9 cellular contexts compared by ENCODE assay signal in genomic region chr1:16895241-16895601, GRCh38. TPM values are rescaled to one million over a fixed set of nuclear protein-coding genes. Genes with fewer than 3 reads are reported as not detected.
DNase-seq lines count a peak whose midpoint lies in the region; ATAC-seq and TF ChIP-seq lines count a peak whose summit lies in the region.
"Not testable (repeated sequence)": the region's sequence is repeated elsewhere in the genome, so short reads cannot be mapped to it uniquely, and the experiment has no call there.
"Had no signal": no experiment of that assay in that cellular context is flagged by ENCODE, and none has a peak within 500 bp of the region (broad histone marks: within the 10 kb centered on the region; RNA-seq: fewer than 3 reads in every experiment).

No MANE protein-coding gene starts in this region.

- 0% methylated on average over 5 of the region's 6 CpGs for WGBS in right lobe of liver (ENCODE audit: insufficient coverage, low coverage, low lambda C conversion rate, missing lambda C conversion rate)

- peaks cover 15% of the 10 kb centered on the region for H3K27me3 ChIP-seq in MM.1S (replicated peaks; ENCODE audit: insufficient read depth, low read length)
- not testable (repeated sequence) for H3K27me3 ChIP-seq in WERI-Rb-1 (ENCODE audit: insufficient read depth, low read depth, severe bottlenecking); right lobe of liver; rectal smooth muscle tissue (ENCODE audit: control insufficient read depth, insufficient read depth, low read length); uterus

- not testable (repeated sequence) for H3K9me2 ChIP-seq in MM.1S (replicated peaks; ENCODE audit: insufficient read depth, low read length)

- H3F3A ChIP-seq in MM.1S (ENCODE audit: insufficient read depth, low read length), result peaks cover 13% of the 10 kb centered on the region

- peak overlapping the region; percentile 57; the same call in 1 of the 2 replicates for H3K4me2 ChIP-seq in MM.1S (ENCODE audit: low read depth, low read length)

- H3K4me3 ChIP-seq in MM.1S (ENCODE audit: low read length), result peak overlapping the region; percentile 57
- H3K4me3 ChIP-seq in WERI-Rb-1 (ENCODE audit: low read depth, low read length), result peak overlapping the region; percentile 48
- H3K4me3 ChIP-seq in astrocyte of the spinal cord (ENCODE audit: low read depth, low read length), result peak overlapping the region; percentile 46
- peak overlapping the region; percentile 49 for H3K4me3 ChIP-seq in epithelial cell of proximal tubule (ENCODE audit: low read depth, low read length)
- H3K4me3 ChIP-seq in right lobe of liver, result peak overlapping the region in 2 of 3 donors; percentile 48 to 49
- H3K4me3 ChIP-seq in rectal smooth muscle tissue (ENCODE audit: low read length), result peak overlapping the region; percentile 46
- peak overlapping the region; percentile 32 to 36 for H3K4me3 ChIP-seq in uterus

- not testable (repeated sequence) for H3K9me3 ChIP-seq in MM.1S (replicated peaks; ENCODE audit: insufficient read depth, low read length); WERI-Rb-1 (ENCODE audit: severe bottlenecking); right lobe of liver; uterus

- peak overlapping the region; percentile 79; the same call in 1 of the 2 replicates for H3K27ac ChIP-seq in MM.1S (ENCODE audit: low read length)
- peak overlapping the region; percentile 99 for H3K27ac ChIP-seq in WERI-Rb-1
- peak overlapping the region in 2 of 3 donors; percentile 84 to 95 for H3K27ac ChIP-seq in right lobe of liver
- H3K27ac ChIP-seq in rectal smooth muscle tissue (ENCODE audit: low read depth, low read length), result peak overlapping the region; percentile 87
- H3K27ac ChIP-seq in uterus, result peak overlapping the region; percentile 93

- peak overlapping the region; percentile 73; the same call in 1 of the 2 replicates for H3K9ac ChIP-seq in MM.1S (ENCODE audit: low read length)
- H3K9ac ChIP-seq in rectal smooth muscle tissue (ENCODE audit: low read length), result not testable (repeated sequence)

- in situ Hi-C loops in astrocyte of the spinal cord (cut with HindIII; ENCODE audit: low sequenced_read_pairs), result not testable (repeated sequence)

- not testable (repeated sequence) for H4K20me1 ChIP-seq in MM.1S (ENCODE audit: insufficient read depth, low read length)

- 0 out of 2 replicates have a peak overlapping the region, but pooled peaks have one; percentile 45 for H2AFZ ChIP-seq in MM.1S (ENCODE audit: low read length)

- DNase-seq in DMS79 treated with DMSO at 0.1 percent for 48 hours (lab: John Stamatoyannopoulos, UW), result peak; percentile 77
- DNase-seq in MM.1S; WERI-Rb-1; astrocyte of the spinal cord (ENCODE audit: low read depth, low spot score); epithelial cell of proximal tubule (ENCODE audit: low read depth); right lobe of liver; uterus: not testable (repeated sequence)

- ATAC-seq in right lobe of liver, result peak in 1 of 4 donors; percentile 16

- not testable (repeated sequence) for TF ChIP-seq POLR2A in right lobe of liver (IDR thresholded peaks at IDR 0.05)
- peak; percentile 16 to 24 for TF ChIP-seq POLR2A in uterus (IDR thresholded peaks at IDR 0.05)

- intact Hi-C loops in right lobe of liver (cut with DNase I); uterus (cut with DNase I; ENCODE audit: low total_unique reads): not testable (repeated sequence)

- H3K36me3 ChIP-seq in MM.1S (replicated peaks; ENCODE audit: insufficient read depth, low read length); WERI-Rb-1; right lobe of liver; rectal smooth muscle tissue (ENCODE audit: control insufficient read depth, insufficient read depth, low read length); uterus: not testable (repeated sequence)

- H3K79me2 ChIP-seq in MM.1S (ENCODE audit: low read length), result not testable (repeated sequence)

- TF ChIP-seq CTCF in MM.1S (IDR thresholded peaks at IDR 0.05; ENCODE audit: low read length); WERI-Rb-1 (IDR thresholded peaks at IDR 0.05; ENCODE audit: low read depth, low read length); astrocyte of the spinal cord (IDR thresholded peaks at IDR 0.05; ENCODE audit: low read depth, low read length); epithelial cell of proximal tubule (conservative IDR thresholded peaks at IDR 0.05; ENCODE audit: low read depth, low read length); right lobe of liver (IDR thresholded peaks at IDR 0.05); uterus (IDR thresholded peaks at IDR 0.05): not testable (repeated sequence)

- not testable (repeated sequence) for H3K4me1 ChIP-seq in MM.1S (ENCODE audit: low read length); rectal smooth muscle tissue (ENCODE audit: control insufficient read depth, insufficient read depth, low read length); uterus
- H3K4me1 ChIP-seq in right lobe of liver, result peaks cover 0 to 10% (median 0%) of the 10 kb centered on the region in 4 donors

RNA-seq across cellular contexts. Expression of gene RNU1-2, which starts 0.6 kb away (rescaled TPM):
- total RNA-seq in epithelial cell of proximal tubule (under 0.01 TPM in 2 replicates), right lobe of liver (1,000 to 10,000 TPM in 3 of 6 experiments, 100 to 1,000 TPM in 1, under 1 TPM in 2; under 0.01 to 3,377 (median 977) TPM), uterus (1,000 to 10,000 TPM in 1 of 4 donors, under 1 TPM in 3; under 0.01 to 2,125 (median under 0.01) TPM)
- total RNA-seq: HT1080 had no signal

RNA-seq across cellular contexts. Expression of gene CROCC, which starts 26.5 kb away (rescaled TPM):
- total RNA-seq in epithelial cell of proximal tubule (15.2 and 17.7 TPM in 2 replicates), right lobe of liver (10 to 100 TPM in 3 of 6 experiments, 1 to 10 TPM in 3; 6.5 to 12.7 (median 9.4) TPM), uterus (10 to 100 TPM; 10.2 to 73.5 (median 32.9) TPM)
